8 cellular contexts compared by ENCODE assay signal in genomic region chr10:110212119-110213006, GRCh38. TPM values are rescaled to one million over a fixed set of nuclear protein-coding genes. Genes with fewer than 3 reads are reported as not detected.
DNase-seq lines count a peak whose midpoint lies in the region; ATAC-seq and TF ChIP-seq lines count a peak whose summit lies in the region.

No MANE protein-coding gene starts in this region.

- peaks cover 15 to 55% (median 28%) of the 10 kb centered on the region in 4 donors for H3K4me1 Mint-ChIP-seq in CD4-positive, CD25-positive, alpha-beta regulatory T cell
- peaks cover 17% of the 10 kb centered on the region for H3K4me1 Mint-ChIP-seq in Calu3 (ENCODE audit: low read depth, unreplicated experiment)

- H3K9me3 ChIP-seq in CD4-positive, CD25-positive, alpha-beta regulatory T cell (ENCODE audit: control insufficient read depth in 2 of 2, low read length in 2 of 2): no peaks in the 10 kb centered on the region
- H3K9me3 ChIP-seq in lung (ENCODE audit: control insufficient read depth in 2 of 2, insufficient read depth in 1 of 2, low read length in 1 of 2): no peaks in the 10 kb centered on the region

- peak; percentile 31 to 90 (median 69) for DNase-seq in CD4-positive, CD25-positive, alpha-beta regulatory T cell
- peak; percentile 83 for DNase-seq in MV-4-11 (lab: John Stamatoyannopoulos, UW)
- peak; percentile 31 for DNase-seq in activated naive CD4-positive, alpha-beta T cell treated with anti-CD3 and anti-CD28 coated beads, Interleukin-2, amount 50 U/mL, for 16 hours
- peak; percentile 44 for DNase-seq in lung (ENCODE audit: low spot score)
- DNase-seq in Calu3: no peak
- no peak for DNase-seq in glomerular visceral epithelial cell (ENCODE audit: extremely low spot score)
- no peak for DNase-seq in SHP77 treated with DMSO at 0.1 percent for 48 hours (lab: John Stamatoyannopoulos, UW)

- TF ChIP-seq CTCF in lung (IDR thresholded peaks at IDR 0.05; ENCODE audit: control extremely low read depth, extremely low read depth) (no peak), Calu3 (IDR thresholded peaks at IDR 0.05; ENCODE audit: unreplicated experiment) (no peak)

- WGBS in lung, 2 donors: 43 to 74% methylated on average over 5 of the region's 5 CpGs

- H3K27ac ChIP-seq in CD4-positive, CD25-positive, alpha-beta regulatory T cell (ENCODE audit: insufficient read depth, low read length, poor library complexity, severe bottlenecking): peak overlapping the region; percentile 94
- H3K27ac ChIP-seq in lung (ENCODE audit: low read depth in 1 of 2, low read length in 1 of 2): peak overlapping the region in 1 of 2 donors; percentile 65

- H3K4me3 ChIP-seq in CD4-positive, CD25-positive, alpha-beta regulatory T cell (ENCODE audit: low read depth, low read length): peak overlapping the region; percentile 88
- no peak overlapping the region for H3K4me3 ChIP-seq in lung

- no peaks in the 10 kb centered on the region for H3K36me3 ChIP-seq in CD4-positive, CD25-positive, alpha-beta regulatory T cell (ENCODE audit: control insufficient read depth, insufficient read depth, low read length)
- H3K36me3 ChIP-seq in lung (ENCODE audit: control insufficient read depth in 2 of 2, insufficient read depth in 2 of 2, low read length in 2 of 2): no peaks in the 10 kb centered on the region

- H3K27ac Mint-ChIP-seq in CD4-positive, CD25-positive, alpha-beta regulatory T cell: peak overlapping the region; percentile 98 to 99 (median 99)
- no peak overlapping the region for H3K27ac Mint-ChIP-seq in Calu3 (ENCODE audit: unreplicated experiment)

- BruUV-seq in Calu3 (replicated peaks; lab: Mats Ljungman, UMichigan): no TSS peak

- H3K36me3 Mint-ChIP-seq in CD4-positive, CD25-positive, alpha-beta regulatory T cell: no peaks in the 10 kb centered on the region
- peaks cover 40% of the 10 kb centered on the region for H3K36me3 Mint-ChIP-seq in Calu3 (ENCODE audit: insufficient read depth, unreplicated experiment)

- peaks cover 8% of the 10 kb centered on the region for H3K27me3 Mint-ChIP-seq in CD4-positive, CD25-positive, alpha-beta regulatory T cell
- H3K27me3 Mint-ChIP-seq in Calu3 (ENCODE audit: unreplicated experiment): peaks cover 10% of the 10 kb centered on the region

- no peaks in the 10 kb centered on the region for H3K27me3 ChIP-seq in CD4-positive, CD25-positive, alpha-beta regulatory T cell (ENCODE audit: control insufficient read depth, insufficient read depth, low read length)
- H3K27me3 ChIP-seq in lung (ENCODE audit: control insufficient read depth, insufficient read depth): no peaks in the 10 kb centered on the region

- peak overlapping the region; percentile 89 to 99 (median 98) for H3K4me3 Mint-ChIP-seq in CD4-positive, CD25-positive, alpha-beta regulatory T cell
- no peak overlapping the region for H3K4me3 Mint-ChIP-seq in Calu3 (ENCODE audit: low read depth, unreplicated experiment)

- no peaks in the 10 kb centered on the region for H3K9me3 Mint-ChIP-seq in CD4-positive, CD25-positive, alpha-beta regulatory T cell
- H3K9me3 Mint-ChIP-seq in Calu3 (ENCODE audit: low read depth, unreplicated experiment): no peaks in the 10 kb centered on the region

- CTCF ChIA-PET in Calu3 (lab: Charles Lee): interaction anchor here (0.5 kb wide), 1 partner anchor 12 kb away, joined by 5 read pairs; no protein-coding TSS in a partner anchor

- H3K4me1 ChIP-seq in CD4-positive, CD25-positive, alpha-beta regulatory T cell (ENCODE audit: control insufficient read depth, insufficient read depth, low read length, poor library complexity, severe bottlenecking): peaks cover 51% of the 10 kb centered on the region
- peaks cover 2 to 15% of the 10 kb centered on the region in 2 donors for H3K4me1 ChIP-seq in lung (ENCODE audit: control insufficient read depth in 2 of 2, insufficient read depth in 2 of 2, low read length in 2 of 2)

- ATAC-seq in CD4-positive, CD25-positive, alpha-beta regulatory T cell (ENCODE audit: low read depth in 2 of 2): peak; percentile 30 to 42
- ATAC-seq in lung (ENCODE audit: insufficient read depth, low FRiP score): no peak
- ATAC-seq in GM18498 (IDR thresholded peaks at IDR 0.05; ENCODE audit: unreplicated experiment): no peak

- intact Hi-C loops in Calu3 (cut with micrococcal nuclease; ENCODE audit: unreplicated experiment): no loop called here

RNA-seq across cellular contexts. Expression of gene MXI1, which starts 5.0 kb away (rescaled TPM):
- 48.1 TPM for total RNA-seq in CD4-positive, CD25-positive, alpha-beta regulatory T cell
- polyA plus RNA-seq in CD4-positive, CD25-positive, alpha-beta regulatory T cell: 10 to 100 TPM; 34.2 to 56.8 (median 40.2) TPM
- total RNA-seq in lung (10 to 100 TPM; 20.1 to 55.8 TPM), Calu3 (2022) (8.1 and 8.4 TPM in 2 replicates)
- polyA plus RNA-seq in lung: 10 to 100 TPM; 11.2 to 17.3 TPM

Comparison
In these comparisons a context has a peak if more than half of its experiments do, and no peak if none do; other contexts are left out.
1. ATAC-seq: peak in CD4-positive, CD25-positive, alpha-beta regulatory T cell (2 of 2); none in lung (single experiment) and GM18498 (single experiment).
2. DNase-seq: peak in CD4-positive, CD25-positive, alpha-beta regulatory T cell (3 of 3), MV-4-11 (single experiment), activated naive CD4-positive, alpha-beta T cell treated with anti-CD3 and anti-CD28 coated beads, Interleukin-2, amount 50 U/mL, for 16 hours (single experiment) and lung (single experiment); none in Calu3 (single experiment), glomerular visceral epithelial cell (single experiment) and SHP77 treated with DMSO at 0.1 percent for 48 hours (single experiment).